20 cellular contexts compared by ENCODE assay signal in the genomic region with DNA sequence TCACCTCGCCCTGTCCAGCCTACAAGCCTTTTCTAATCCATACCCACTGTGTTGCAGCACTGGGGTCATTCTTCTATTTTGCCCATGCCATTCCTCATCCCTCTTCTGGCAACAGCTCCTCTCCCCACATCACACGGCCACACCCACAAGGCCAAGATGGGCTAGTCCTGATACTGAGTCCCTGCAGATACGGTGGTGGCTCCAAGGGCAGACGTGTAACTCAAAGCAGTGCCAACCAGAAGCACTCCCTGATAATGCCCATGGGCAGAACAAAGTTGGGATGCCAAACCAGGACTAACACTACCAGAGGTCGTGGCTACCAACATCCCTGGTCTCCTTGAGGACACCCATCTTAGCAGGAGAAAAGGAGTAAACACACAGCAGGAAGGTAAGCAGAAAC.
A peak's percentile ranks its signal among the peaks of the same experiment; 100 is the strongest.
DNase-seq lines count a peak whose midpoint lies in the region; ATAC-seq and TF ChIP-seq lines count a peak whose summit lies in the region.
"Had no signal": no experiment of that assay in that cellular context is flagged by ENCODE, and none has a peak within 500 bp of the region (broad histone marks: within the 10 kb centered on the region; RNA-seq: fewer than 3 reads in every experiment).

No MANE protein-coding gene starts in this region.

- H4K5ac ChIP-seq in H9 (ENCODE audit: insufficient read length, low read depth, low read length): no peak overlapping the region

- H3K9ac ChIP-seq in H9 (ENCODE audit: extremely low read depth, insufficient read length, low read length): no peak overlapping the region
- H3K9ac ChIP-seq in HUES48 (ENCODE audit: low read depth, low read length): no peak overlapping the region
- no peak overlapping the region for H3K9ac ChIP-seq in endodermal cell (ENCODE audit: extremely low read depth, low read length, poor library complexity, severe bottlenecking)
- no peak overlapping the region for H3K9ac ChIP-seq in trophoblast cell (ENCODE audit: low read length)

- peaks cover 5% of the 10 kb centered on the region for H3K79me1 ChIP-seq in H9 (ENCODE audit: insufficient read depth, low read depth, low read length, poor library complexity, severe bottlenecking)
- H3K79me1 ChIP-seq in trophoblast cell (ENCODE audit: low read length): no peaks in the 10 kb centered on the region

- H4K91ac ChIP-seq in H9 (ENCODE audit: insufficient read length, low read depth, low read length) (no peak overlapping the region), trophoblast cell (ENCODE audit: low read depth, low read length) (no peak overlapping the region)

- H3K27me3 Mint-ChIP-seq in H9 (ENCODE audit: low read depth): no peaks in the 10 kb centered on the region
- no peaks in the 10 kb centered on the region for H3K27me3 Mint-ChIP-seq in endodermal cell (ENCODE audit: insufficient read depth)
- H3K27me3 Mint-ChIP-seq: CD4-positive, alpha-beta memory T cell had no signal

- no peak overlapping the region for H3K18ac ChIP-seq in H9 (ENCODE audit: insufficient read length, low read depth, low read length)
- H3K18ac ChIP-seq in trophoblast cell (ENCODE audit: low read length): no peak overlapping the region

- H3K23ac ChIP-seq in H9 (ENCODE audit: insufficient read length, low read depth, low read length) (no peak overlapping the region), trophoblast cell (ENCODE audit: low read length) (no peak overlapping the region)

- no peak for TF ChIP-seq POLR2A in uterus (IDR thresholded peaks at IDR 0.05)

- no peak overlapping the region for H3K56ac ChIP-seq in H9 (ENCODE audit: insufficient read length, low read depth, low read length)

- H4K20me1 ChIP-seq in H9 (ENCODE audit: control insufficient read depth, insufficient read depth, insufficient read length): no peaks in the 10 kb centered on the region

- H3K27ac Mint-ChIP-seq in H9 (peak overlapping the region; percentile 16 to 91 (median 19); a peak in 4 of 7 replicates), endodermal cell (peak overlapping the region; percentile 15)
- H3K27ac Mint-ChIP-seq: HFFc6 had no signal

- H3K4me3 ChIP-seq in HUES48 (ENCODE audit: low read depth, low read length): no peak overlapping the region
- no peak overlapping the region for H3K4me3 ChIP-seq in endodermal cell (ENCODE audit: low read length)
- no peak overlapping the region for H3K4me3 ChIP-seq in trophoblast cell (ENCODE audit: low read depth, low read length)
- H3K4me3 ChIP-seq in uterus: no peak overlapping the region
- H3K4me3 ChIP-seq: HAP-1 had no signal

- H3K4me1 Mint-ChIP-seq in H9 (peaks cover 44 to 51% of the 10 kb centered on the region in 2 experiments), endodermal cell (peaks cover 44% of the 10 kb centered on the region)

- H2AFZ ChIP-seq in H9 (ENCODE audit: low read length) (no peak overlapping the region), trophoblast cell (ENCODE audit: insufficient read depth, low read length, poor library complexity) (no peak overlapping the region)

- H2BK120ac ChIP-seq in H9 (ENCODE audit: low read depth, low read length, poor library complexity, severe bottlenecking): no peak overlapping the region
- no peak overlapping the region for H2BK120ac ChIP-seq in trophoblast cell (ENCODE audit: insufficient read depth, low read length, poor library complexity)

- no peak overlapping the region for H4K8ac ChIP-seq in H9 (replicated peaks; ENCODE audit: insufficient read length, low read depth, low read length)
- no peak overlapping the region for H4K8ac ChIP-seq in trophoblast cell (ENCODE audit: low read depth, low read length)

- H3K4me3 Mint-ChIP-seq in H9 (peak overlapping the region in 1 of 2 experiments; percentile 57; a peak in 2 of 5 replicates), endodermal cell (no peak overlapping the region)
- H3K4me3 Mint-ChIP-seq: CD4-positive, alpha-beta memory T cell; HFFc6 had no signal

- no peak overlapping the region for H3T11ph ChIP-seq in H9 (ENCODE audit: low read length)

- H3K14ac ChIP-seq in H9 (ENCODE audit: insufficient read depth, low read length): no peak overlapping the region
- no peak overlapping the region for H3K14ac ChIP-seq in trophoblast cell (ENCODE audit: low read length)

- H2BK15ac ChIP-seq in H9 (ENCODE audit: low read depth, low read length): no peak overlapping the region

- H3K4me1 ChIP-seq in H9 (ENCODE audit: insufficient read depth, low read length): peaks cover 24% of the 10 kb centered on the region
- H3K4me1 ChIP-seq in HUES48 (ENCODE audit: control insufficient read depth, insufficient read depth, low read length): peaks cover 44% of the 10 kb centered on the region
- no peaks in the 10 kb centered on the region for H3K4me1 ChIP-seq in endodermal cell (ENCODE audit: control insufficient read depth, insufficient read depth, low read length)
- peaks cover under 1 to 8% of the 10 kb centered on the region in 2 experiments for H3K4me1 ChIP-seq in trophoblast cell (ENCODE audit: control insufficient read depth in 1 of 2, insufficient read depth in 2 of 2, low read length in 2 of 2)
- H3K4me1 ChIP-seq in uterus: no peaks in the 10 kb centered on the region
- H3K4me1 ChIP-seq: Caco-2 had no signal

- H3K4me2 ChIP-seq in H9 (ENCODE audit: insufficient read depth, insufficient read length, low read length) (no peak overlapping the region), trophoblast cell (ENCODE audit: low read length) (no peak overlapping the region)

- no peak overlapping the region for H3K27ac ChIP-seq in H9 (ENCODE audit: insufficient read length, low read depth, low read length)
- H3K27ac ChIP-seq in HUES48 (ENCODE audit: low read depth, low read length): peak overlapping the region; percentile 74
- no peak overlapping the region for H3K27ac ChIP-seq in endodermal cell (ENCODE audit: low read depth, low read length)
- peak overlapping the region; percentile 55 for H3K27ac ChIP-seq in trophoblast cell (ENCODE audit: low read depth, low read length)
- no peak overlapping the region for H3K27ac ChIP-seq in uterus

- H3K9me3 ChIP-seq in H9 (ENCODE audit: control insufficient read depth, low read depth, low read length) (no peaks in the 10 kb centered on the region), HUES48 (ENCODE audit: control insufficient read depth, insufficient read depth, low read length) (no peaks in the 10 kb centered on the region), endodermal cell (ENCODE audit: control insufficient read depth, low read length) (no peaks in the 10 kb centered on the region), trophoblast cell (ENCODE audit: insufficient read depth, low read depth, low read length) (peaks cover 3% of the 10 kb centered on the region), uterus (no peaks in the 10 kb centered on the region)
- H3K9me3 ChIP-seq: Caco-2, HAP-1 had no signal

- no peak overlapping the region for H2BK5ac ChIP-seq in H9 (ENCODE audit: insufficient read length, low read length)
- H2BK5ac ChIP-seq in trophoblast cell (ENCODE audit: low read depth, low read length, poor library complexity): no peak overlapping the region

- no peak overlapping the region for H4K12ac ChIP-seq in trophoblast cell (ENCODE audit: low read depth, low read length)

- peaks cover 37% of the 10 kb centered on the region for H3K79me2 ChIP-seq in H9 (ENCODE audit: insufficient read depth, low read length)
- H3K79me2 ChIP-seq in trophoblast cell (ENCODE audit: control insufficient read depth, insufficient read depth, low read length, poor library complexity): no peaks in the 10 kb centered on the region

- H3K4ac ChIP-seq in H9 (ENCODE audit: low read depth, low read length) (no peak overlapping the region), trophoblast cell (ENCODE audit: low read depth, low read length) (peak overlapping the region; percentile 13)

- peaks cover 30% of the 10 kb centered on the region for H3K36me3 ChIP-seq in HUES48 (ENCODE audit: control insufficient read depth, insufficient read depth, low read length)
- peaks cover 50% of the 10 kb centered on the region for H3K36me3 ChIP-seq in endodermal cell (ENCODE audit: control insufficient read depth, insufficient read depth, low read length)
- peaks cover 5 to 6% of the 10 kb centered on the region in 2 experiments for H3K36me3 ChIP-seq in trophoblast cell (ENCODE audit: control insufficient read depth in 1 of 2, insufficient read depth in 2 of 2, low read length in 2 of 2)
- H3K36me3 ChIP-seq in uterus: peaks cover 0 to 1% of the 10 kb centered on the region in 2 donors

- H2BK12ac ChIP-seq in H9 (ENCODE audit: insufficient read length, low read depth, low read length) (no peak overlapping the region), trophoblast cell (ENCODE audit: low read length) (no peak overlapping the region)

- no peak overlapping the region for H2BK20ac ChIP-seq in H9 (ENCODE audit: low read depth, low read length, poor library complexity, severe bottlenecking)

- H3K9me3 Mint-ChIP-seq in H9 (no peaks in the 10 kb centered on the region; a peak in 2 of 5 replicates), endodermal cell (no peaks in the 10 kb centered on the region)
- H3K9me3 Mint-ChIP-seq: HFFc6 had no signal

- TF ChIP-seq CTCF in H9 (conservative IDR thresholded peaks at IDR 0.05) (no peak), endodermal cell (conservative IDR thresholded peaks at IDR 0.05) (no peak), uterus (IDR thresholded peaks at IDR 0.05) (no peak)

- no peak for ATAC-seq in HG03159 (IDR thresholded peaks at IDR 0.05; ENCODE audit: unreplicated experiment)

- intact Hi-C loops in uterus (cut with DNase I; ENCODE audit: low total_unique reads): no loop called here

- WGBS in H9 (ENCODE audit: extremely low coverage, insufficient read length, low lambda C conversion rate): no CpG with 5 or more reads among the region's 5 CpGs
- 90 to 93% methylated on average over 5 of the region's 5 CpGs for WGBS in endodermal cell (ENCODE audit: insufficient coverage in 1 of 2, insufficient read length in 1 of 2), 2 experiments
- no CpG with 5 or more reads among the region's 5 CpGs for WGBS in trophoblast cell (ENCODE audit: extremely low coverage, insufficient coverage, insufficient read length)

- DNase-seq in H9 (no peak), endodermal cell (no peak), trophoblast cell (no peak), iPS-NIHi11 (ENCODE audit: low spot score) (no peak), uterus (no peak)
- no peak for DNase-seq in activated CD4-positive, alpha-beta T cell treated with anti-CD3 and anti-CD28 coated beads for 48 hours
- DNase-seq: C1 segment of cervical spinal cord; Caco-2; CD4-positive, alpha-beta memory T cell; HFFc6; KG1; MM.1S; NCI-H2029 treated with DMSO at 0.1 percent for 48 hours; NCI-H446 treated with DMSO at 0.1 percent for 48 hours; NCI-H526; RPMI8226; SHP77 treated with DMSO at 0.1 percent for 48 hours had no signal

- no peaks in the 10 kb centered on the region for H3K23me2 ChIP-seq in H9 (ENCODE audit: insufficient read length, low read depth, low read length, poor library complexity, severe bottlenecking)

- H3K27me3 ChIP-seq in H9 (ENCODE audit: insufficient read depth, low read length) (no peaks in the 10 kb centered on the region), HUES48 (ENCODE audit: control insufficient read depth, insufficient read depth, low read length) (no peaks in the 10 kb centered on the region), endodermal cell (ENCODE audit: control insufficient read depth, insufficient read depth, low read length, poor library complexity, severe bottlenecking) (no peaks in the 10 kb centered on the region), trophoblast cell (ENCODE audit: insufficient read depth, low read length) (no peaks in the 10 kb centered on the region), uterus (no peaks in the 10 kb centered on the region)

- H3K36me3 Mint-ChIP-seq in H9 (ENCODE audit: insufficient read depth in 1 of 3, low read depth in 3 of 3): peaks cover 28 to 32% (median 29%) of the 10 kb centered on the region in 3 experiments
- H3K36me3 Mint-ChIP-seq in endodermal cell (ENCODE audit: low read depth): peaks cover 51% of the 10 kb centered on the region

- no peak overlapping the region for H2AK5ac ChIP-seq in H9 (ENCODE audit: insufficient read length, low read length)
- H2AK5ac ChIP-seq in trophoblast cell (ENCODE audit: low read length): no peak overlapping the region

Comparison
In these comparisons a context has a peak if more than half of its experiments do, and no peak if none do; other contexts are left out.
1. H3K27ac ChIP-seq: peak in HUES48 (single experiment) and trophoblast cell (single experiment); none in H9 (single experiment), endodermal cell (single experiment) and uterus (0 of 2).